In the genomic region with DNA sequence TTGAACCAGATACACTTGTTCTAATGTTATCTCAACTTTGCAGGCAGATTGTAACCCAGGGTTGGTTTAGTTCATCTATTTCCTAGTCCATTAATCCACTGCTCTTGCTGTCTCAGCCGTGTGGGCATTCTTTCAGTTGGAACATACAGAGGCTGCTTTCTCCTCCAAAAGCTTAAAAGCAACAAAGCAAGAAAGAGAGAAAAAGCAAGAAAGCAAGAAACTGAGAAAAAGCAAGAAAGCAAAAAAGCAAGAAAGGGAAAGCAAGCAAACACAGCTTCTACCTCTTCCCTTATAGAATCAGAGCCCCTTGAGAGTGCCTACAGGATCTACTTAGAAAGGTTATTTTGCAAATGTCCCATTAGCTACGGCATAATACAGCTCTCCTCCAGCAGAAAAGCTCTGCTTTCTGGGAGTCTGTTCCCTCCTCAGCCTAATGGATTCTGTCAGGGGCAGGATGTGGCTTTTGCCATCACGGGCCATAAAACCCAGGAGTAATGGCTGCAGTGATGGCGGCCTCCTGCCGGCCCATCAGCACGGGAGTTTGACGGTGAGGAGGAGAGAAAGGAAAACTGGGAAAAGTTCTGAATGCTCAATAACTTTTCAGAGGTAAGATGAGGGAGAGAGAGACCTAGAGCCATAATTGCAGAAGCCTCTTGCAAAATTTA, we compare ENCODE assay signal across 1 cellular context.
TF ChIP-seq lines count a peak whose summit lies in the region.

No MANE protein-coding gene starts in this region.

TF ChIP-seq in K562, 482 proteins besides CTCF, POLR2A, EP300 and RAD21 (continued from another document and continues in another):
- TF ChIP-seq TOE1 (IDR thresholded peaks at IDR 0.05; ENCODE audit: borderline replicate concordance), result no peak
- no peak for TF ChIP-seq TOE1 (CRISPR knock-in tag; IDR thresholded peaks at IDR 0.05; ENCODE audit: borderline replicate concordance, low read depth)
- TF ChIP-seq ZNF212 (CRISPR knock-in tag; IDR thresholded peaks at IDR 0.05), result no peak
- no peak for TF ChIP-seq ZNF75A (CRISPR knock-in tag; IDR thresholded peaks at IDR 0.05)
- TF ChIP-seq ZNF124 (CRISPR knock-in tag; IDR thresholded peaks at IDR 0.05), result no peak
- TF ChIP-seq SUPT5H (IDR thresholded peaks at IDR 0.05), result peak; percentile 65
- 0 out of 2 replicates have a peak, but pooled peaks have one; percentile 54 for TF ChIP-seq ZNF584 (CRISPR knock-in tag; IDR thresholded peaks at IDR 0.05; ENCODE audit: low read depth)
- peak; percentile 87 for TF ChIP-seq DPF2 (IDR thresholded peaks at IDR 0.05)
- TF ChIP-seq LCOR (CRISPR knock-in tag; IDR thresholded peaks at IDR 0.05), result peak; percentile 56; the same call in 1 of the 2 replicates
- no peak for TF ChIP-seq TFAM (CRISPR knock-in tag; conservative IDR thresholded peaks at IDR 0.05)
- TF ChIP-seq TEAD1 (CRISPR knock-in tag; IDR thresholded peaks at IDR 0.05), result no peak
- TF ChIP-seq EZH2 (IDR thresholded peaks at IDR 0.05; ENCODE audit: borderline replicate concordance, low read depth, low read length), result no peak
- TF ChIP-seq, protein P1, sequence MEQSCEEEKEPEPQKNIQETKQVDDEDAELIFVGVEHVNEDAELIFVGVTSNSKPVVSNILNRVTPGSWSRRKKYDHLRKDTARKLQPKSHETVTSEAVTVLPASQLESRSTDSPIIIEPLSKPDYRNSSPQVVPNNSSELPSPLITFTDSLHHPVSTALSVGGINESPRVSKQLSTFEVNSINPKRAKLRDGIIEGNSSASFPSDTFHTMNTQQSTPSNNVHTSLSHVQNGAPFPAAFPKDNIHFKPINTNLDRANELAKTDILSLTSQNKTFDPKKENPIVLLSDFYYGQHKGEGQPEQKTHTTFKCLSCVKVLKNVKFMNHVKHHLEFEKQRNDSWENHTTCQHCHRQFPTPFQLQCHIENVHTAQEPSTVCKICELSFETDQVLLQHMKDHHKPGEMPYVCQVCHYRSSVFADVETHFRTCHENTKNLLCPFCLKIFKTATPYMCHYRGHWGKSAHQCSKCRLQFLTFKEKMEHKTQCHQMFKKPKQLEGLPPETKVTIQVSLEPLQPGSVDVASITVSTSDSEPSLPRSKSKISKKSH (CRISPR knock-in tag; IDR thresholded peaks at IDR 0.05), result no peak
- TF ChIP-seq, protein P2, sequence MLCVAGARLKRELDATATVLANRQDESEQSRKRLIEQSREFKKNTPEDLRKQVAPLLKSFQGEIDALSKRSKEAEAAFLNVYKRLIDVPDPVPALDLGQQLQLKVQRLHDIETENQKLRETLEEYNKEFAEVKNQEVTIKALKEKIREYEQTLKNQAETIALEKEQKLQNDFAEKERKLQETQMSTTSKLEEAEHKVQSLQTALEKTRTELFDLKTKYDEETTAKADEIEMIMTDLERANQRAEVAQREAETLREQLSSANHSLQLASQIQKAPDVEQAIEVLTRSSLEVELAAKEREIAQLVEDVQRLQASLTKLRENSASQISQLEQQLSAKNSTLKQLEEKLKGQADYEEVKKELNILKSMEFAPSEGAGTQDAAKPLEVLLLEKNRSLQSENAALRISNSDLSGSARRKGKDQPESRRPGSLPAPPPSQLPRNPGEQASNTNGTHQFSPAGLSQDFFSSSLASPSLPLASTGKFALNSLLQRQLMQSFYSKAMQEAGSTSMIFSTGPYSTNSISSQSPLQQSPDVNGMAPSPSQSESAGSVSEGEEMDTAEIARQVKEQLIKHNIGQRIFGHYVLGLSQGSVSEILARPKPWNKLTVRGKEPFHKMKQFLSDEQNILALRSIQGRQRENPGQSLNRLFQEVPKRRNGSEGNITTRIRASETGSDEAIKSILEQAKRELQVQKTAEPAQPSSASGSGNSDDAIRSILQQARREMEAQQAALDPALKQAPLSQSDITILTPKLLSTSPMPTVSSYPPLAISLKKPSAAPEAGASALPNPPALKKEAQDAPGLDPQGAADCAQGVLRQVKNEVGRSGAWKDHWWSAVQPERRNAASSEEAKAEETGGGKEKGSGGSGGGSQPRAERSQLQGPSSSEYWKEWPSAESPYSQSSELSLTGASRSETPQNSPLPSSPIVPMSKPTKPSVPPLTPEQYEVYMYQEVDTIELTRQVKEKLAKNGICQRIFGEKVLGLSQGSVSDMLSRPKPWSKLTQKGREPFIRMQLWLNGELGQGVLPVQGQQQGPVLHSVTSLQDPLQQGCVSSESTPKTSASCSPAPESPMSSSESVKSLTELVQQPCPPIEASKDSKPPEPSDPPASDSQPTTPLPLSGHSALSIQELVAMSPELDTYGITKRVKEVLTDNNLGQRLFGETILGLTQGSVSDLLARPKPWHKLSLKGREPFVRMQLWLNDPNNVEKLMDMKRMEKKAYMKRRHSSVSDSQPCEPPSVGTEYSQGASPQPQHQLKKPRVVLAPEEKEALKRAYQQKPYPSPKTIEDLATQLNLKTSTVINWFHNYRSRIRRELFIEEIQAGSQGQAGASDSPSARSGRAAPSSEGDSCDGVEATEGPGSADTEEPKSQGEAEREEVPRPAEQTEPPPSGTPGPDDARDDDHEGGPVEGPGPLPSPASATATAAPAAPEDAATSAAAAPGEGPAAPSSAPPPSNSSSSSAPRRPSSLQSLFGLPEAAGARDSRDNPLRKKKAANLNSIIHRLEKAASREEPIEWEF (CRISPR knock-in tag; IDR thresholded peaks at IDR 0.05), result no peak
- TF ChIP-seq, protein P3, sequence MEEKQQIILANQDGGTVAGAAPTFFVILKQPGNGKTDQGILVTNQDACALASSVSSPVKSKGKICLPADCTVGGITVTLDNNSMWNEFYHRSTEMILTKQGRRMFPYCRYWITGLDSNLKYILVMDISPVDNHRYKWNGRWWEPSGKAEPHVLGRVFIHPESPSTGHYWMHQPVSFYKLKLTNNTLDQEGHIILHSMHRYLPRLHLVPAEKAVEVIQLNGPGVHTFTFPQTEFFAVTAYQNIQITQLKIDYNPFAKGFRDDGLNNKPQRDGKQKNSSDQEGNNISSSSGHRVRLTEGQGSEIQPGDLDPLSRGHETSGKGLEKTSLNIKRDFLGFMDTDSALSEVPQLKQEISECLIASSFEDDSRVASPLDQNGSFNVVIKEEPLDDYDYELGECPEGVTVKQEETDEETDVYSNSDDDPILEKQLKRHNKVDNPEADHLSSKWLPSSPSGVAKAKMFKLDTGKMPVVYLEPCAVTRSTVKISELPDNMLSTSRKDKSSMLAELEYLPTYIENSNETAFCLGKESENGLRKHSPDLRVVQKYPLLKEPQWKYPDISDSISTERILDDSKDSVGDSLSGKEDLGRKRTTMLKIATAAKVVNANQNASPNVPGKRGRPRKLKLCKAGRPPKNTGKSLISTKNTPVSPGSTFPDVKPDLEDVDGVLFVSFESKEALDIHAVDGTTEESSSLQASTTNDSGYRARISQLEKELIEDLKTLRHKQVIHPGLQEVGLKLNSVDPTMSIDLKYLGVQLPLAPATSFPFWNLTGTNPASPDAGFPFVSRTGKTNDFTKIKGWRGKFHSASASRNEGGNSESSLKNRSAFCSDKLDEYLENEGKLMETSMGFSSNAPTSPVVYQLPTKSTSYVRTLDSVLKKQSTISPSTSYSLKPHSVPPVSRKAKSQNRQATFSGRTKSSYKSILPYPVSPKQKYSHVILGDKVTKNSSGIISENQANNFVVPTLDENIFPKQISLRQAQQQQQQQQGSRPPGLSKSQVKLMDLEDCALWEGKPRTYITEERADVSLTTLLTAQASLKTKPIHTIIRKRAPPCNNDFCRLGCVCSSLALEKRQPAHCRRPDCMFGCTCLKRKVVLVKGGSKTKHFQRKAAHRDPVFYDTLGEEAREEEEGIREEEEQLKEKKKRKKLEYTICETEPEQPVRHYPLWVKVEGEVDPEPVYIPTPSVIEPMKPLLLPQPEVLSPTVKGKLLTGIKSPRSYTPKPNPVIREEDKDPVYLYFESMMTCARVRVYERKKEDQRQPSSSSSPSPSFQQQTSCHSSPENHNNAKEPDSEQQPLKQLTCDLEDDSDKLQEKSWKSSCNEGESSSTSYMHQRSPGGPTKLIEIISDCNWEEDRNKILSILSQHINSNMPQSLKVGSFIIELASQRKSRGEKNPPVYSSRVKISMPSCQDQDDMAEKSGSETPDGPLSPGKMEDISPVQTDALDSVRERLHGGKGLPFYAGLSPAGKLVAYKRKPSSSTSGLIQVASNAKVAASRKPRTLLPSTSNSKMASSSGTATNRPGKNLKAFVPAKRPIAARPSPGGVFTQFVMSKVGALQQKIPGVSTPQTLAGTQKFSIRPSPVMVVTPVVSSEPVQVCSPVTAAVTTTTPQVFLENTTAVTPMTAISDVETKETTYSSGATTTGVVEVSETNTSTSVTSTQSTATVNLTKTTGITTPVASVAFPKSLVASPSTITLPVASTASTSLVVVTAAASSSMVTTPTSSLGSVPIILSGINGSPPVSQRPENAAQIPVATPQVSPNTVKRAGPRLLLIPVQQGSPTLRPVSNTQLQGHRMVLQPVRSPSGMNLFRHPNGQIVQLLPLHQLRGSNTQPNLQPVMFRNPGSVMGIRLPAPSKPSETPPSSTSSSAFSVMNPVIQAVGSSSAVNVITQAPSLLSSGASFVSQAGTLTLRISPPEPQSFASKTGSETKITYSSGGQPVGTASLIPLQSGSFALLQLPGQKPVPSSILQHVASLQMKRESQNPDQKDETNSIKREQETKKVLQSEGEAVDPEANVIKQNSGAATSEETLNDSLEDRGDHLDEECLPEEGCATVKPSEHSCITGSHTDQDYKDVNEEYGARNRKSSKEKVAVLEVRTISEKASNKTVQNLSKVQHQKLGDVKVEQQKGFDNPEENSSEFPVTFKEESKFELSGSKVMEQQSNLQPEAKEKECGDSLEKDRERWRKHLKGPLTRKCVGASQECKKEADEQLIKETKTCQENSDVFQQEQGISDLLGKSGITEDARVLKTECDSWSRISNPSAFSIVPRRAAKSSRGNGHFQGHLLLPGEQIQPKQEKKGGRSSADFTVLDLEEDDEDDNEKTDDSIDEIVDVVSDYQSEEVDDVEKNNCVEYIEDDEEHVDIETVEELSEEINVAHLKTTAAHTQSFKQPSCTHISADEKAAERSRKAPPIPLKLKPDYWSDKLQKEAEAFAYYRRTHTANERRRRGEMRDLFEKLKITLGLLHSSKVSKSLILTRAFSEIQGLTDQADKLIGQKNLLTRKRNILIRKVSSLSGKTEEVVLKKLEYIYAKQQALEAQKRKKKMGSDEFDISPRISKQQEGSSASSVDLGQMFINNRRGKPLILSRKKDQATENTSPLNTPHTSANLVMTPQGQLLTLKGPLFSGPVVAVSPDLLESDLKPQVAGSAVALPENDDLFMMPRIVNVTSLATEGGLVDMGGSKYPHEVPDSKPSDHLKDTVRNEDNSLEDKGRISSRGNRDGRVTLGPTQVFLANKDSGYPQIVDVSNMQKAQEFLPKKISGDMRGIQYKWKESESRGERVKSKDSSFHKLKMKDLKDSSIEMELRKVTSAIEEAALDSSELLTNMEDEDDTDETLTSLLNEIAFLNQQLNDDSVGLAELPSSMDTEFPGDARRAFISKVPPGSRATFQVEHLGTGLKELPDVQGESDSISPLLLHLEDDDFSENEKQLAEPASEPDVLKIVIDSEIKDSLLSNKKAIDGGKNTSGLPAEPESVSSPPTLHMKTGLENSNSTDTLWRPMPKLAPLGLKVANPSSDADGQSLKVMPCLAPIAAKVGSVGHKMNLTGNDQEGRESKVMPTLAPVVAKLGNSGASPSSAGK (IDR thresholded peaks at IDR 0.05), result no peak
- no peak for TF ChIP-seq ZNF586 (CRISPR knock-in tag; conservative IDR thresholded peaks at IDR 0.05)
- TF ChIP-seq ELF1 (tag; IDR thresholded peaks at IDR 0.05), result no peak
- no peak for TF ChIP-seq BCOR (IDR thresholded peaks at IDR 0.05)
- no peak for TF ChIP-seq HIVEP1 (CRISPR knock-in tag; IDR thresholded peaks at IDR 0.05)
- TF ChIP-seq, protein P4, sequence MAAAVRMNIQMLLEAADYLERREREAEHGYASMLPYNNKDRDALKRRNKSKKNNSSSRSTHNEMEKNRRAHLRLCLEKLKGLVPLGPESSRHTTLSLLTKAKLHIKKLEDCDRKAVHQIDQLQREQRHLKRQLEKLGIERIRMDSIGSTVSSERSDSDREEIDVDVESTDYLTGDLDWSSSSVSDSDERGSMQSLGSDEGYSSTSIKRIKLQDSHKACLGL (CRISPR knock-in tag; IDR thresholded peaks at IDR 0.05; ENCODE audit: borderline replicate concordance, poor library complexity, severe bottlenecking), result no peak
- no peak for TF ChIP-seq ZNF408 (CRISPR knock-in tag; IDR thresholded peaks at IDR 0.05; ENCODE audit: low read depth)
- TF ChIP-seq XRCC3 (IDR thresholded peaks at IDR 0.05), result no peak
- no peak for TF ChIP-seq TRIM28 (IDR thresholded peaks at IDR 0.05)
- TF ChIP-seq, protein P5, sequence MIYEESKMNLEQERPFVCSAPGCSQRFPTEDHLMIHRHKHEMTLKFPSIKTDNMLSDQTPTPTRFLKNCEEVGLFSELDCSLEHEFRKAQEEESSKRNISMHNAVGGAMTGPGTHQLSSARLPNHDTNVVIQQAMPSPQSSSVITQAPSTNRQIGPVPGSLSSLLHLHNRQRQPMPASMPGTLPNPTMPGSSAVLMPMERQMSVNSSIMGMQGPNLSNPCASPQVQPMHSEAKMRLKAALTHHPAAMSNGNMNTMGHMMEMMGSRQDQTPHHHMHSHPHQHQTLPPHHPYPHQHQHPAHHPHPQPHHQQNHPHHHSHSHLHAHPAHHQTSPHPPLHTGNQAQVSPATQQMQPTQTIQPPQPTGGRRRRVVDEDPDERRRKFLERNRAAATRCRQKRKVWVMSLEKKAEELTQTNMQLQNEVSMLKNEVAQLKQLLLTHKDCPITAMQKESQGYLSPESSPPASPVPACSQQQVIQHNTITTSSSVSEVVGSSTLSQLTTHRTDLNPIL (CRISPR knock-in tag; IDR thresholded peaks at IDR 0.05), result no peak
- TF ChIP-seq TAF7 (tag; IDR thresholded peaks at IDR 0.05), result 0 out of 2 replicates have a peak, but pooled peaks have one; percentile 6
- no peak for TF ChIP-seq MTF1 (CRISPR knock-in tag; IDR thresholded peaks at IDR 0.05; ENCODE audit: borderline replicate concordance)
- no peak for TF ChIP-seq ILK (tag; IDR thresholded peaks at IDR 0.05; ENCODE audit: borderline replicate concordance, low read depth)
- no peak for TF ChIP-seq SIRT6 (IDR thresholded peaks at IDR 0.05; ENCODE audit: low read depth, low read length)
- TF ChIP-seq, protein P6, sequence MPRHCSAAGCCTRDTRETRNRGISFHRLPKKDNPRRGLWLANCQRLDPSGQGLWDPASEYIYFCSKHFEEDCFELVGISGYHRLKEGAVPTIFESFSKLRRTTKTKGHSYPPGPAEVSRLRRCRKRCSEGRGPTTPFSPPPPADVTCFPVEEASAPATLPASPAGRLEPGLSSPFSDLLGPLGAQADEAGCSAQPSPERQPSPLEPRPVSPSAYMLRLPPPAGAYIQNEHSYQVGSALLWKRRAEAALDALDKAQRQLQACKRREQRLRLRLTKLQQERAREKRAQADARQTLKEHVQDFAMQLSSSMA (CRISPR knock-in tag; IDR thresholded peaks at IDR 0.05), result no peak
- peak; percentile 52; the same call in 1 of the 2 replicates for TF ChIP-seq MECOM (CRISPR knock-in tag; IDR thresholded peaks at IDR 0.05)
- peak in 1 of 2 experiments; percentile 86; a peak in 3 of 4 replicates for TF ChIP-seq TBL1XR1 (IDR thresholded peaks at IDR 0.05; ENCODE audit: low read length in 2 of 2)
